ENCODE assay signal across 8 cellular contexts in the genomic region with DNA sequence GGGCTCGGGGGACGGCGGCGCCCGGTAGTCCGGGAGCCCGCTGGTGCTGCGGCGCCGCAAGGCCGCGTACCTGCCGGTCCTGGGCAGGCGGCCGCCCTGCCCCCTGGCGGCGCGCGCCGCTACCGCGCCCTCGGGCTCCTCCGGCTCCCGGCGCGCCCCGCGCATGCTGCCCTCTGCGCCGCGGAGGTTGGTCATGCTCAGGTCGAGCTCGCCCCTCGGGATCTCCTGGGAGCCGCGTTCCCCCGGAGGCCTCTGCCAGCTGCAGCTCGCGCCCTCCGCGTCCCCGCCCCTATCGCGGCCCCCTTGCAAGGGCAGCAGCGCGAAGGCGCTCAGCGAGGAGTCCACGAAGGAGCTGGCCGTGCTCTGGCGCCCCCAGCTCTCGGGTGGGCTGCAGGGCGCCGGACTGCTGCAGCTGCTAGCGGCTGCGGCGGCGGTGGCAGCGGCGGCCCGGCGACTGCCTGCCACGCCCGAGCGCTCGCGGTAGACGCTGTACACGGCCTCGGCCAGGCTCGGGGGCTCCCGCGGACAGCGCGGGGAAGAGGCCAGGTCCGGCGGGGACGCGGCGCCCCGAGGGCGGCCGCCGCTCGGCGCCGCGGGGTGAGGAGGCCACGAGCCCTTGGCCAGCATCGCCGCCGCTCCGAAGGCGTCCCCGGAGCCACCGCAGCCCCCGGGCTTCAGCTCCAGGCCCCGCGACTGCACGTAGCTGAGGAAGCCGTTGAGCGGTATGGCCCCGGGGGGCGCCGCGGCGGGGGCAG. TPM values are rescaled to one million over a fixed set of nuclear protein-coding genes. Genes with fewer than 3 reads are reported as not detected.
DNase-seq lines count a peak whose midpoint lies in the region; ATAC-seq and TF ChIP-seq lines count a peak whose summit lies in the region.

No MANE protein-coding gene starts in this region.

- no peaks in the 10 kb centered on the region for H3K36me3 Mint-ChIP-seq in effector memory CD8-positive, alpha-beta T cell (ENCODE audit: insufficient read depth)

- intact Hi-C loops in mucosa of descending colon (cut with DNase I, micrococcal nuclease) = no loop called here
- intact Hi-C loops in thyroid gland (cut with DNase I) = no loop called here

- H3K36me3 ChIP-seq in mucosa of descending colon (ENCODE audit: low read depth) = no peaks in the 10 kb centered on the region
- no peaks in the 10 kb centered on the region for H3K36me3 ChIP-seq in thyroid gland

- ATAC-seq in GM18519 (IDR thresholded peaks at IDR 0.05; ENCODE audit: low FRiP score, unreplicated experiment) (peak; percentile 78), HG02571 (IDR thresholded peaks at IDR 0.05; ENCODE audit: unreplicated experiment) (peak; percentile 70), mucosa of descending colon (peak; percentile 94)
- peak; percentile 21 for ATAC-seq in effector memory CD8-positive, alpha-beta T cell (replicated peaks)

- H3K4me3 ChIP-seq in mucosa of descending colon (no peak overlapping the region), thyroid gland (replicated peaks in 1 of 3) (peak overlapping the region in 2 of 3 donors; percentile 20 to 69)

- H3K9me3 ChIP-seq in mucosa of descending colon (no peaks in the 10 kb centered on the region), thyroid gland (no peaks in the 10 kb centered on the region)

- H3K27me3 ChIP-seq in thyroid gland = peaks cover 10% of the 10 kb centered on the region

- TF ChIP-seq POLR2A in thyroid gland (IDR thresholded peaks at IDR 0.05) = no peak

- no peak overlapping the region for H3K27ac Mint-ChIP-seq in effector memory CD8-positive, alpha-beta T cell

- H3K9me3 Mint-ChIP-seq in effector memory CD8-positive, alpha-beta T cell = peaks cover 0 to 7% of the 10 kb centered on the region in 2 donors

- no peak overlapping the region for H3K27ac ChIP-seq in thyroid gland

- WGBS in thyroid gland, 2 donors = 0% methylated on average over 4 of the region's 108 CpGs; no CpG with 5 or more reads in 1 of the 2 donors

- H3K4me1 Mint-ChIP-seq in effector memory CD8-positive, alpha-beta T cell (ENCODE audit: low read depth in 2 of 2) = peaks cover 0 to 3% of the 10 kb centered on the region in 2 donors

- peaks cover 1% of the 10 kb centered on the region for H3K4me1 ChIP-seq in mucosa of descending colon (ENCODE audit: low read depth)
- peaks cover 8 to 15% of the 10 kb centered on the region in 2 donors for H3K4me1 ChIP-seq in thyroid gland

- no peak overlapping the region for H3K4me3 Mint-ChIP-seq in effector memory CD8-positive, alpha-beta T cell

- peaks cover 44 to 57% of the 10 kb centered on the region in 2 donors for H3K27me3 Mint-ChIP-seq in effector memory CD8-positive, alpha-beta T cell

- DNase-seq in NOMO-1 treated with DMSO at 0.1 percent for 48 hours (lab: John Stamatoyannopoulos, UW; ENCODE audit: unreplicated experiment) (peak; percentile 8), mucosa of descending colon (peak; percentile 42 to 57 (median 43)), thyroid gland (peak; percentile 55 to 56), NCI-H2107 treated with DMSO at 0.1 percent for 48 hours (lab: John Stamatoyannopoulos, UW; ENCODE audit: unreplicated experiment) (no peak)
- DNase-seq in effector memory CD8-positive, alpha-beta T cell = no peak
- DNase-seq in NK-92 treated with Interleukin-12 subunit alpha and Interleukin-12 subunit beta, amount 100 ng/mL, for 24 hours (lab: John Stamatoyannopoulos, UW) = no peak

- TF ChIP-seq CTCF in mucosa of descending colon (IDR thresholded peaks at IDR 0.05) (peak; percentile 65), thyroid gland (IDR thresholded peaks at IDR 0.05) (peak in 3 of 6 experiments; percentile 63 to 90 (median 63))

RNA-seq across cellular contexts. Expression of a gene that starts 4.5 kb away (rescaled TPM):
- total RNA-seq in mucosa of descending colon (1 to 10 TPM in 1 of 3 donors, under 1 TPM in 2; 0.06 to 2.1 (median 0.14) TPM), thyroid gland (under 1 TPM in 2 of 4 donors, not detected in 2; 0.08 to 0.13 TPM)

Comparison
In these comparisons a context has a peak if more than half of its experiments do, and no peak if none do; other contexts are left out.
1. ATAC-seq: peak in every context shown above with its lines; median percentile 94 in mucosa of descending colon; 78 in GM18519; 70 in HG02571; 21 in effector memory CD8-positive, alpha-beta T cell.
2. DNase-seq: peak in NOMO-1 treated with DMSO at 0.1 percent for 48 hours (single experiment), mucosa of descending colon (3 of 3) and thyroid gland (2 of 2); none in effector memory CD8-positive, alpha-beta T cell (0 of 3), NK-92 treated with Interleukin-12 subunit alpha and Interleukin-12 subunit beta, amount 100 ng/mL, for 24 hours (single experiment) and NCI-H2107 treated with DMSO at 0.1 percent for 48 hours (single experiment).